7 cellular contexts compared by ENCODE assay signal in the genomic region with DNA sequence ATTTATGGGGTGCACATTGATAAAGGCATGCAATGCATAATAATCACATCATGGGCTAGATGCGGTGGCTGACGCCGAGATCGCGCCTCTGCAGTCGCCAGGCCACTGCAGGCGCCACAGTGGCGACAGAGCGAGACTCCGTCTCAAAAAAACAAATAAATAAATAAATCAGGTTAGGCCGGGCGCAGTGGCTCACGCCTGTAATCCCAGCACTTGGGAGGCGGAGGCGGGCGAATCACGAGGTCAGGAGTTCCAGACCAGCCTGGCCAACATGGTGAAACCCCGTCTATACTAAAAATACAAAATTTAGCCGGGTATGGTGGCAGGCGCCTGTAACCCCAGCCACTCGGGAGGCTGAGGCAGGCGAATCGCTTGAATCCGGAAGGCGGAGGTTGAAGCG. TPM values are rescaled to one million over a fixed set of nuclear protein-coding genes. Genes with fewer than 3 reads are reported as not detected.
"Had no signal": no experiment of that assay in that cellular context is flagged by ENCODE, and none has a peak within 500 bp of the region (broad histone marks: within the 10 kb centered on the region; RNA-seq: fewer than 3 reads in every experiment).

No MANE protein-coding gene starts in this region.

RNA-seq across cellular contexts. Expression of gene QPRT, which starts 13.6 kb away (rescaled TPM):
- total RNA-seq: MCF 10A had no signal

RNA-seq across cellular contexts. Expression of gene SPN, which starts 29.6 kb away (rescaled TPM):
- total RNA-seq: LHCN-M2, MCF 10A, NCI-H460, RPMI7951, SK-MEL-5 had no signal

RNA-seq across cellular contexts. Expression of gene C16orf54, which starts 53.2 kb away (rescaled TPM):
- total RNA-seq: LHCN-M2, MCF 10A, NCI-H460, PC-9, RPMI7951, SJCRH30, SK-MEL-5 had no signal
